17 cellular contexts compared by ENCODE assay signal in genomic region chr17:82328141-82328993, GRCh38. TPM values are rescaled to one million over a fixed set of nuclear protein-coding genes. Genes with fewer than 3 reads are reported as not detected.
DNase-seq lines count a peak whose midpoint lies in the region; ATAC-seq and TF ChIP-seq lines count a peak whose summit lies in the region.
"Had no signal": no experiment of that assay in that cellular context is flagged by ENCODE, and none has a peak within 500 bp of the region (broad histone marks: within the 10 kb centered on the region; RNA-seq: fewer than 3 reads in every experiment).

No MANE protein-coding gene starts in this region.

- H3K4me2 ChIP-seq in HCT116 (ENCODE audit: low read length) = peak overlapping the region; percentile 10; the same call in 1 of the 2 replicates

- peaks cover 3% of the 10 kb centered on the region; the same call in 1 of the 2 replicates for H3K79me2 ChIP-seq in HCT116 (ENCODE audit: insufficient read depth, low read length)

- CTCF ChIA-PET in HCT116 (lab: Charles Lee) = no interaction called here

- H4K20me1 ChIP-seq in HCT116 (ENCODE audit: insufficient read depth) = no peaks in the 10 kb centered on the region

- no peak overlapping the region for H3K27ac Mint-ChIP-seq in endothelial cell (ENCODE audit: unreplicated experiment)
- H3K27ac Mint-ChIP-seq: activated CD4-positive, alpha-beta memory T cell treated with anti-CD3 and anti-CD28 coated beads, Interleukin-2, amount 10 ng/mL, durations not matched to agents 7 days and 5 days had no signal

- ATAC-seq in HCT116 = no peak
- ATAC-seq: activated T-cell treated with anti-CD3 and anti-CD28 coated beads, Interleukin-2, amount 50 U/mL, for 72 hours had no signal

- no peaks in the 10 kb centered on the region for H3K9me2 ChIP-seq in HCT116 (ENCODE audit: insufficient read depth)

- DNase-seq in BE2C = peak; percentile 32
- no peak for DNase-seq in HCT116 (ENCODE audit: low read depth, low spot score)
- no peak for DNase-seq in choroid plexus epithelial cell (ENCODE audit: low read depth)
- no peak for DNase-seq in effector memory CD4-positive, alpha-beta T cell
- DNase-seq in hippocampal formation (lab: John Stamatoyannopoulos, UW) = no peak
- no peak for DNase-seq in globus pallidus (ENCODE audit: low spot score)
- no peak for DNase-seq in endothelial cell (ENCODE audit: low spot score)
- DNase-seq: activated CD4-positive, alpha-beta memory T cell treated with anti-CD3 and anti-CD28 coated beads, Interleukin-2, amount 10 ng/mL, durations not matched to agents 7 days and 5 days; activated T-cell treated with anti-CD3 and anti-CD28 coated beads, Interleukin-2, amount 50 U/mL, for 72 hours; MV-4-11; NCI-H82; nucleus accumbens had no signal

- H3K27me3 ChIP-seq in BE2C (peaks cover 10% of the 10 kb centered on the region), HCT116 (ENCODE audit: insufficient read depth, low read length) (no peaks in the 10 kb centered on the region), mucosa of rectum (ENCODE audit: control insufficient read depth in 2 of 2, insufficient read depth in 2 of 2, low read length in 2 of 2) (peaks cover 4 to 5% of the 10 kb centered on the region in 2 donors)
- H3K27me3 ChIP-seq in effector memory CD4-positive, alpha-beta T cell (replicated peaks; ENCODE audit: control insufficient read depth, insufficient read depth, low read length, poor library complexity, severe bottlenecking) = no peaks in the 10 kb centered on the region
- H3K27me3 ChIP-seq: vagina had no signal

- H3K9me3 ChIP-seq in BE2C (no peaks in the 10 kb centered on the region), HCT116 (ENCODE audit: control insufficient read depth in 1 of 2, insufficient read depth in 1 of 2, low read depth in 1 of 2, low read length in 2 of 2) (no peaks in the 10 kb centered on the region), mucosa of rectum (ENCODE audit: control insufficient read depth in 2 of 2, low read length in 2 of 2) (no peaks in the 10 kb centered on the region)
- no peaks in the 10 kb centered on the region for H3K9me3 ChIP-seq in effector memory CD4-positive, alpha-beta T cell (ENCODE audit: control insufficient read depth, low read length)
- H3K9me3 ChIP-seq: right atrium auricular region, vagina had no signal

- no peaks in the 10 kb centered on the region for H3K4me1 Mint-ChIP-seq in endothelial cell (ENCODE audit: unreplicated experiment)

- H3K4me3 Mint-ChIP-seq in endothelial cell (ENCODE audit: unreplicated experiment) = no peak overlapping the region
- H3K4me3 Mint-ChIP-seq: activated CD4-positive, alpha-beta memory T cell treated with anti-CD3 and anti-CD28 coated beads, Interleukin-2, amount 10 ng/mL, durations not matched to agents 7 days and 5 days; activated T-cell treated with anti-CD3 and anti-CD28 coated beads, Interleukin-2, amount 50 U/mL, for 72 hours had no signal

- BruUV-seq in HCT116 (replicated peaks; lab: Mats Ljungman, UMichigan) = no TSS peak

- no peaks in the 10 kb centered on the region for H3K36me3 ChIP-seq in BE2C
- H3K36me3 ChIP-seq in HCT116 (ENCODE audit: control insufficient read depth in 1 of 2, insufficient read depth in 2 of 2, low read length in 2 of 2) = no peaks in the 10 kb centered on the region
- H3K36me3 ChIP-seq in mucosa of rectum (ENCODE audit: control insufficient read depth in 2 of 2, insufficient read depth in 2 of 2, low read length in 2 of 2) = no peaks in the 10 kb centered on the region
- H3K36me3 ChIP-seq in effector memory CD4-positive, alpha-beta T cell (ENCODE audit: control insufficient read depth, insufficient read depth, low read length) = no peaks in the 10 kb centered on the region
- H3K36me3 ChIP-seq: right atrium auricular region, vagina had no signal

- TF ChIP-seq CTCF in BE2C (IDR thresholded peaks at IDR 0.05; ENCODE audit: low read depth, low read length) (no peak), HCT116 (IDR thresholded peaks at IDR 0.05 in 2 of 3, conservative IDR thresholded peaks at IDR 0.05 in 1 of 3; ENCODE audit: borderline replicate concordance in 1 of 3, insufficient read depth in 1 of 3, low read depth in 2 of 3, low read length in 2 of 3) (no peak), choroid plexus epithelial cell (conservative IDR thresholded peaks at IDR 0.05; ENCODE audit: low read depth, low read length) (peak; percentile 14), endothelial cell (IDR thresholded peaks at IDR 0.05; ENCODE audit: unreplicated experiment) (no peak)

- POLR2A ChIA-PET in HCT116 (lab: Charles Lee) = no interaction called here

- RAD21 ChIA-PET in HCT116 (lab: Charles Lee; ENCODE audit: low non-redundant PET in 1 of 2, low total read pairs in 2 of 2, uncharacterized antibody in 2 of 2, unreplicated experiment in 2 of 2) = no interaction called here

- H3K27ac ChIP-seq in HCT116 (ENCODE audit: low read depth, low read length) (no peak overlapping the region), mucosa of rectum (ENCODE audit: low read depth in 2 of 2, low read length in 2 of 2) (peak overlapping the region; percentile 88 to 91)
- no peak overlapping the region for H3K27ac ChIP-seq in effector memory CD4-positive, alpha-beta T cell (ENCODE audit: insufficient read depth, low read length, poor library complexity, severe bottlenecking)
- H3K27ac ChIP-seq: right atrium auricular region, vagina had no signal

- intact Hi-C loops in HCT116 (cut with micrococcal nuclease) = no loop called here

- no peak for TF ChIP-seq POLR2A in HCT116 (IDR thresholded peaks at IDR 0.05; ENCODE audit: borderline replicate concordance, extremely low read depth, insufficient read depth, insufficient read length)

- H3K9ac ChIP-seq in HCT116 (ENCODE audit: low read length) (no peak overlapping the region; the same call in 1 of the 2 replicates), mucosa of rectum (ENCODE audit: low read depth in 1 of 2, low read length in 2 of 2) (peak overlapping the region; percentile 32 to 68)

- peaks cover 14% of the 10 kb centered on the region for H3K27me3 Mint-ChIP-seq in endothelial cell (ENCODE audit: unreplicated experiment)

- H3K4me3 ChIP-seq in BE2C (ENCODE audit: low read depth, low read length) (no peak overlapping the region), HCT116 (replicated peaks in 1 of 2; ENCODE audit: low read depth in 1 of 2, low read length in 2 of 2) (no peak overlapping the region), choroid plexus epithelial cell (ENCODE audit: low read depth, low read length) (no peak overlapping the region), mucosa of rectum (ENCODE audit: low read length in 2 of 2) (peak overlapping the region; percentile 21 to 31)
- no peak overlapping the region for H3K4me3 ChIP-seq in effector memory CD4-positive, alpha-beta T cell (ENCODE audit: insufficient read depth, low read depth, low read length, poor library complexity, severe bottlenecking)
- H3K4me3 ChIP-seq: right atrium auricular region, vagina had no signal

- H3K9me3 Mint-ChIP-seq in endothelial cell (ENCODE audit: unreplicated experiment) = no peaks in the 10 kb centered on the region
- H3K9me3 Mint-ChIP-seq: activated CD4-positive, alpha-beta memory T cell treated with anti-CD3 and anti-CD28 coated beads, Interleukin-2, amount 10 ng/mL, durations not matched to agents 7 days and 5 days; activated T-cell treated with anti-CD3 and anti-CD28 coated beads, Interleukin-2, amount 50 U/mL, for 72 hours had no signal

- H3K4me1 ChIP-seq in BE2C (peaks cover 48% of the 10 kb centered on the region), HCT116 (ENCODE audit: control insufficient read depth in 1 of 2, insufficient read depth in 2 of 2, low read length in 2 of 2) (peaks cover 27 to 64% of the 10 kb centered on the region in 2 experiments), mucosa of rectum (ENCODE audit: control insufficient read depth in 2 of 2, insufficient read depth in 2 of 2, low read length in 2 of 2) (peaks cover 51 to 74% of the 10 kb centered on the region in 2 donors)
- H3K4me1 ChIP-seq in effector memory CD4-positive, alpha-beta T cell (ENCODE audit: control insufficient read depth, insufficient read depth, low read length, poor library complexity, severe bottlenecking) = peaks cover 13% of the 10 kb centered on the region

- TF ChIP-seq RAD21 in HCT116 (IDR thresholded peaks at IDR 0.05; ENCODE audit: low read depth) = no peak

- no peaks in the 10 kb centered on the region for H3K36me3 Mint-ChIP-seq in endothelial cell (ENCODE audit: low read depth, unreplicated experiment)

- no peak overlapping the region for H2AFZ ChIP-seq in HCT116 (ENCODE audit: low read depth, low read length, poor library complexity, severe bottlenecking)

RNA-seq across cellular contexts. Expression of gene SECTM1, which starts 5.2 kb away (rescaled TPM):
- 0.42 TPM for polyA plus RNA-seq in BE2C (2012; ENCODE audit: insufficient read depth, insufficient read length, low read depth)
- total RNA-seq in HCT116 (2021; ENCODE audit: unreplicated experiment) = 6.8 TPM
- polyA plus RNA-seq in HCT116 (2012) = 6.8 and 8.8 TPM in 2 replicates
- not detected for total RNA-seq in endothelial cell (ENCODE audit: unreplicated experiment)

RNA-seq across cellular contexts. Expression of gene CD7, which starts 11.0 kb away (rescaled TPM):
- polyA plus RNA-seq in BE2C (2012; ENCODE audit: insufficient read depth, insufficient read length, low read depth) = 0.46 TPM
- 0.61 TPM for total RNA-seq in HCT116 (2021; ENCODE audit: unreplicated experiment)
- 0.08 and 0.39 TPM in 2 replicates for polyA plus RNA-seq in HCT116 (2012)
- not detected for total RNA-seq in endothelial cell (ENCODE audit: unreplicated experiment)
- total RNA-seq: RPMI7951 had no signal
- polyA plus RNA-seq: keratinocyte had no signal

RNA-seq across cellular contexts. Expression of gene TEX19, which starts 30.7 kb away (rescaled TPM):
- not detected for polyA plus RNA-seq in BE2C (2012; ENCODE audit: insufficient read depth, insufficient read length, low read depth)
- 2.1 TPM for total RNA-seq in HCT116 (2021; ENCODE audit: unreplicated experiment)
- 2.2 and 2.8 TPM in 2 replicates for polyA plus RNA-seq in HCT116 (2012)
- total RNA-seq in endothelial cell (ENCODE audit: unreplicated experiment) = 0.26 TPM
- total RNA-seq: activated CD4-positive, alpha-beta memory T cell treated with anti-CD3 and anti-CD28 coated beads, Interleukin-2, amount 10 ng/mL, durations not matched to agents 7 days and 5 days; right atrium auricular region; vagina had no signal
- polyA plus RNA-seq: keratinocyte had no signal

RNA-seq across cellular contexts. Expression of gene UTS2R, which starts 43.2 kb away (rescaled TPM):
- polyA plus RNA-seq in BE2C (2012; ENCODE audit: insufficient read depth, insufficient read length, low read depth) = 0.65 TPM
- total RNA-seq in HCT116 (2021; ENCODE audit: unreplicated experiment) (not detected), endothelial cell (ENCODE audit: unreplicated experiment) (not detected)
- 0.07 TPM in 1 of 2 replicates, not detected in the other for polyA plus RNA-seq in HCT116 (2012)
- total RNA-seq: activated CD4-positive, alpha-beta memory T cell treated with anti-CD3 and anti-CD28 coated beads, Interleukin-2, amount 10 ng/mL, durations not matched to agents 7 days and 5 days; RPMI7951; vagina had no signal
- polyA plus RNA-seq: keratinocyte had no signal

RNA-seq across cellular contexts. Expression of gene CSNK1D, which starts 54.9 kb away (rescaled TPM):
- polyA plus RNA-seq in BE2C (2012; ENCODE audit: insufficient read depth, insufficient read length, low read depth) = 264 TPM
- total RNA-seq in HCT116 (2021; ENCODE audit: unreplicated experiment) (176 TPM), endothelial cell (ENCODE audit: unreplicated experiment) (149 TPM)
- polyA plus RNA-seq in HCT116 (2012) = 184 and 197 TPM in 2 replicates

Comparison
In these comparisons a context has a peak if more than half of its experiments do, and no peak if none do; other contexts are left out.
1. H3K4me3 ChIP-seq: peak in mucosa of rectum (2 of 2); none in BE2C (single experiment), HCT116 (0 of 2), choroid plexus epithelial cell (single experiment) and effector memory CD4-positive, alpha-beta T cell (single experiment).
2. H3K27ac ChIP-seq: peak in mucosa of rectum (2 of 2); none in HCT116 (single experiment) and effector memory CD4-positive, alpha-beta T cell (single experiment).